ENCODE assay signal across 15 cellular contexts in the genomic region with DNA sequence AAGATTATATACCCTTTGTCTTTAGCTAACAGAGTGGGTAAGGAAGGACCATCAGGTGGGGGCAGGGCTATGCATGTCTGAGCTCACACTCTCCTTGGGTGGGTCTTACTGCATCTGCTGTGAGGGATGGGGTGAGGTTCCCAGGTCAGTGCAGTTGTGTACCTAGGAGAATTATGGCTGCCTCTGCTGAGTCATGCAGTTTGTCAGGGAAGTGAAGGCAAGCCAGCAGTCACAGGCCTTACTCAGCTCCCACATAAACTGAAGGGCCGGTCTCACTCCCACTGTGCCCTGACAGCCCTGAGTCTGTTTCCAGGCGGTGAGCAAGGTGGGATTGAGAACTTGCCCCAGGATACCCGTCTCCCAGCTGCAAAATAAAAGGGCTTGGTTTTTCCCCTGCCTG.
"Had no signal": no experiment of that assay in that cellular context is flagged by ENCODE, and none has a peak within 500 bp of the region (broad histone marks: within the 10 kb centered on the region; RNA-seq: fewer than 3 reads in every experiment).

No MANE protein-coding gene starts in this region.

- H3K27ac Mint-ChIP-seq: activated T-helper 1 cell treated with anti-CD3 and anti-CD28 coated beads, Interleukin-12 subunit alpha, Interleukin-12 subunit beta, Interleukin-2, Interleukin-4 antibody, amounts not matched to agents 30 ng/mL and 10 ng/mL and 1 ng/mL, durations not matched to agents 14 hours and 24 hours and 36 hours; memory B cell; naive thymus-derived CD8-positive, alpha-beta T cell; T-cell had no signal

- H3K27me3 ChIP-seq: hepatocyte, left lung had no signal

- DNase-seq: activated CD4-positive, CD25-positive, alpha-beta regulatory T cell treated with anti-CD3 and anti-CD28 coated beads, Interleukin-2, amount 50 U/mL, for 72 hours; caudate nucleus; left lung; naive thymus-derived CD8-positive, alpha-beta T cell; posterior cingulate gyrus; stimulated activated CD4-positive, alpha-beta T cell treated with anti-CD3 and anti-CD28 coated beads, Interleukin-4, amount 100 ng/mL, for 4 hours; stimulated activated CD8-positive, alpha-beta memory T cell treated with anti-CD3 and anti-CD28 coated beads, Interleukin-4, amount 100 ng/mL, for 48 hours; stimulated activated naive CD4-positive, alpha-beta T cell treated with Interleukin-2 at 50 U/mL for 16 hours; T-cell; T-helper 9 cell; trophoblast cell had no signal

- ATAC-seq: left lung; naive thymus-derived CD8-positive, alpha-beta T cell; T-cell had no signal

- H3K36me3 ChIP-seq: left lung had no signal

- H3K4me1 ChIP-seq: left lung had no signal

- H3K27me3 Mint-ChIP-seq: memory B cell, T-cell had no signal

- H2AFZ ChIP-seq: hepatocyte had no signal

- H3K79me2 ChIP-seq: hepatocyte had no signal

- H3K4me3 ChIP-seq: hepatocyte, left lung, skin epidermis had no signal

- H3K4me1 Mint-ChIP-seq: memory B cell, T-cell had no signal

- H3K27ac ChIP-seq: hepatocyte, left lung, skin epidermis had no signal

- H3K4me2 ChIP-seq: hepatocyte had no signal

- H3K36me3 Mint-ChIP-seq: memory B cell, T-cell had no signal

- H3K4me3 Mint-ChIP-seq: activated T-helper 1 cell treated with anti-CD3 and anti-CD28 coated beads, Interleukin-12 subunit alpha, Interleukin-12 subunit beta, Interleukin-2, Interleukin-4 antibody, amounts not matched to agents 30 ng/mL and 10 ng/mL and 1 ng/mL, durations not matched to agents 14 hours and 24 hours and 36 hours; memory B cell; naive thymus-derived CD8-positive, alpha-beta T cell; T-cell had no signal
